ENCODE assay signal across 1 cellular context in genomic region chr19:55270172-55270942, GRCh38.
TF ChIP-seq lines count a peak whose summit lies in the region.

No MANE protein-coding gene starts in this region.

TF ChIP-seq in IMR-90, 13 proteins besides CTCF, POLR2A, EP300 and RAD21 (continued from another document):
- TF ChIP-seq FOS (IDR thresholded peaks at IDR 0.05; ENCODE audit: low read depth, low read length) (no peak), USF2 (IDR thresholded peaks at IDR 0.05; ENCODE audit: low read depth, low read length) (no peak), MXI1 (IDR thresholded peaks at IDR 0.05; ENCODE audit: borderline replicate concordance, low read depth, low read length) (no peak), MAZ (IDR thresholded peaks at IDR 0.05; ENCODE audit: borderline replicate concordance, low read depth, low read length) (no peak), BHLHE40 (IDR thresholded peaks at IDR 0.05; ENCODE audit: low read depth, low read length) (no peak), RCOR1 (IDR thresholded peaks at IDR 0.05; ENCODE audit: insufficient replicate concordance, low read length) (no peak), RFX5 (IDR thresholded peaks at IDR 0.05; ENCODE audit: low read depth, low read length) (no peak), ELK1 (IDR thresholded peaks at IDR 0.05; ENCODE audit: borderline replicate concordance, low read depth, low read length) (no peak), CEBPB (IDR thresholded peaks at IDR 0.05; ENCODE audit: low read depth, low read length) (no peak), MAFK (IDR thresholded peaks at IDR 0.05; ENCODE audit: low read depth, low read length) (no peak), CHD1 (IDR thresholded peaks at IDR 0.05; ENCODE audit: low read depth, low read length) (no peak)
